ENCODE assay signal across 8 cellular contexts in genomic region chr3:42148982-42149432, GRCh38. TPM values are rescaled to one million over a fixed set of nuclear protein-coding genes. Genes with fewer than 3 reads are reported as not detected.
A peak's percentile ranks its signal among the peaks of the same experiment; 100 is the strongest.
DNase-seq lines count a peak whose midpoint lies in the region; ATAC-seq and TF ChIP-seq lines count a peak whose summit lies in the region.

No MANE protein-coding gene starts in this region.

- no peaks in the 10 kb centered on the region for H3K36me3 Mint-ChIP-seq in type B pancreatic cell

- no peak overlapping the region for H3K4me3 Mint-ChIP-seq in type B pancreatic cell

- no peaks in the 10 kb centered on the region for H3K27me3 Mint-ChIP-seq in type B pancreatic cell

- DNase-seq in DMS 273 (lab: John Stamatoyannopoulos, UW; ENCODE audit: unreplicated experiment) (peak; percentile 6), DMS 273 treated with DMSO at 0.1 percent for 48 hours (lab: John Stamatoyannopoulos, UW) (no peak), cerebellar nuclear complex (lab: John Stamatoyannopoulos, UW) (peak; percentile 97 to 98), left lobe of liver (ENCODE audit: low spot score) (no peak), type B pancreatic cell (ENCODE audit: extremely low spot score, unreplicated experiment) (peak; percentile 16)

- H3K27ac Mint-ChIP-seq in type B pancreatic cell, result peak overlapping the region; percentile 92

- peaks cover 33% of the 10 kb centered on the region for H3K4me1 Mint-ChIP-seq in type B pancreatic cell (ENCODE audit: unreplicated experiment)

- no peak for TF ChIP-seq CTCF in type B pancreatic cell (conservative IDR thresholded peaks at IDR 0.05)

- ATAC-seq in left lobe of liver (peak; percentile 31), HG03354 (IDR thresholded peaks at IDR 0.05; ENCODE audit: poor library complexity, severe bottlenecking, unreplicated experiment) (no peak), HG03439 (IDR thresholded peaks at IDR 0.05; ENCODE audit: unreplicated experiment) (no peak), GM19324 (IDR thresholded peaks at IDR 0.05; ENCODE audit: low FRiP score, unreplicated experiment) (no peak)

- H3K9me3 Mint-ChIP-seq in type B pancreatic cell, result no peaks in the 10 kb centered on the region

RNA-seq across cellular contexts. Expression of gene TRAK1, which starts 57.9 kb away (rescaled TPM):
- total RNA-seq in left lobe of liver (11.2 TPM), type B pancreatic cell (ENCODE audit: low replicate concordance) (49.2 and 54.7 TPM in 2 replicates)

Comparison
In these comparisons a context has a peak if more than half of its experiments do, and no peak if none do; other contexts are left out.
1. DNase-seq: peak in DMS 273 (single experiment), cerebellar nuclear complex (2 of 2) and type B pancreatic cell (single experiment); none in DMS 273 treated with DMSO at 0.1 percent for 48 hours (single experiment) and left lobe of liver (single experiment).